Comparison of ENCODE assay signal across 13 cellular contexts in genomic region chr1:53943490-53944043, GRCh38. TPM values are rescaled to one million over a fixed set of nuclear protein-coding genes. Genes with fewer than 3 reads are reported as not detected.
DNase-seq lines count a peak whose midpoint lies in the region; ATAC-seq and TF ChIP-seq lines count a peak whose summit lies in the region.
"Had no signal": no experiment of that assay in that cellular context is flagged by ENCODE, and none has a peak within 500 bp of the region (broad histone marks: within the 10 kb centered on the region; RNA-seq: fewer than 3 reads in every experiment).

No MANE protein-coding gene starts in this region.

- no peak for TF ChIP-seq CTCF in chondrocyte (IDR thresholded peaks at IDR 0.05)

- POLR2A ChIA-PET in T-cell (lab: Charles Lee), result no interaction called here

- ATAC-seq in T-cell (replicated peaks in 1 of 4) (no peak), HG03135 (IDR thresholded peaks at IDR 0.05; ENCODE audit: unreplicated experiment) (no peak)
- ATAC-seq in stimulated activated naive B cell treated with anti-CD40 and anti-IgM and Interleukin-4, amounts not matched to agents 10 μg/mL and 1 μg/mL and 100 μg/mL, for 72 hours (replicated peaks), result no peak
- ATAC-seq: upper lobe of right lung had no signal

- peak overlapping the region; percentile 14 for H3K27ac Mint-ChIP-seq in activated naive CD4-positive, alpha-beta T cell treated with anti-CD3 and anti-CD28 coated beads, Interleukin-2, amount 50 U/mL, for 24 hours
- H3K27ac Mint-ChIP-seq in T-cell (no peak overlapping the region), chondrocyte (ENCODE audit: unreplicated experiment) (no peak overlapping the region)
- no peak overlapping the region for H3K27ac Mint-ChIP-seq in stimulated activated naive B cell treated with anti-CD40 and anti-IgM and Interleukin-4, amounts not matched to agents 10 μg/mL and 1 μg/mL and 100 μg/mL, for 72 hours

- no peaks in the 10 kb centered on the region for H3K9me3 Mint-ChIP-seq in activated naive CD4-positive, alpha-beta T cell treated with anti-CD3 and anti-CD28 coated beads, Interleukin-2, amount 50 U/mL, for 24 hours
- no peaks in the 10 kb centered on the region for H3K9me3 Mint-ChIP-seq in T-cell
- H3K9me3 Mint-ChIP-seq in chondrocyte (ENCODE audit: low read depth), result no peaks in the 10 kb centered on the region
- H3K9me3 Mint-ChIP-seq in stimulated activated naive B cell treated with anti-CD40 and anti-IgM and Interleukin-4, amounts not matched to agents 10 μg/mL and 1 μg/mL and 100 μg/mL, for 72 hours, result no peaks in the 10 kb centered on the region

- CTCF ChIA-PET in T-cell (lab: Charles Lee), result no interaction called here

- no peak for DNase-seq in activated naive CD4-positive, alpha-beta T cell (lab: John Stamatoyannopoulos, UW)
- DNase-seq in T-cell (no peak), chondrocyte (ENCODE audit: low spot score) (no peak), AML-193 (lab: John Stamatoyannopoulos, UW) (no peak), NCI-H526 (lab: John Stamatoyannopoulos, UW) (no peak)
- no peak for DNase-seq in stimulated activated naive B cell treated with anti-CD40 and anti-IgM and Interleukin-4, amounts not matched to agents 10 μg/mL and 1 μg/mL and 100 μg/mL, for 72 hours
- DNase-seq: adrenal gland, colonic mucosa, upper lobe of right lung had no signal

- no peaks in the 10 kb centered on the region for H3K27me3 Mint-ChIP-seq in activated naive CD4-positive, alpha-beta T cell treated with anti-CD3 and anti-CD28 coated beads, Interleukin-2, amount 50 U/mL, for 24 hours
- no peaks in the 10 kb centered on the region for H3K27me3 Mint-ChIP-seq in T-cell
- H3K27me3 Mint-ChIP-seq in chondrocyte (ENCODE audit: low read depth), result no peaks in the 10 kb centered on the region
- no peaks in the 10 kb centered on the region for H3K27me3 Mint-ChIP-seq in stimulated activated naive B cell treated with anti-CD40 and anti-IgM and Interleukin-4, amounts not matched to agents 10 μg/mL and 1 μg/mL and 100 μg/mL, for 72 hours

- H3K4me3 Mint-ChIP-seq in activated naive CD4-positive, alpha-beta T cell treated with anti-CD3 and anti-CD28 coated beads, Interleukin-2, amount 50 U/mL, for 24 hours, result peak overlapping the region; percentile 74
- H3K4me3 Mint-ChIP-seq in T-cell (peak overlapping the region; percentile 70 to 96 (median 96)), chondrocyte (ENCODE audit: unreplicated experiment) (peak overlapping the region; percentile 25)
- peak overlapping the region; percentile 29 to 35 for H3K4me3 Mint-ChIP-seq in stimulated activated naive B cell treated with anti-CD40 and anti-IgM and Interleukin-4, amounts not matched to agents 10 μg/mL and 1 μg/mL and 100 μg/mL, for 72 hours

- H3K4me1 Mint-ChIP-seq in activated naive CD4-positive, alpha-beta T cell treated with anti-CD3 and anti-CD28 coated beads, Interleukin-2, amount 50 U/mL, for 24 hours, result peaks cover 53% of the 10 kb centered on the region
- H3K4me1 Mint-ChIP-seq in T-cell (peaks cover 57 to 65% (median 57%) of the 10 kb centered on the region in 3 donors), chondrocyte (ENCODE audit: low read depth) (peaks cover 47% of the 10 kb centered on the region)
- H3K4me1 Mint-ChIP-seq in stimulated activated naive B cell treated with anti-CD40 and anti-IgM and Interleukin-4, amounts not matched to agents 10 μg/mL and 1 μg/mL and 100 μg/mL, for 72 hours, result peaks cover 26 to 43% of the 10 kb centered on the region in 2 donors

- peaks cover 2% of the 10 kb centered on the region for H3K36me3 Mint-ChIP-seq in activated naive CD4-positive, alpha-beta T cell treated with anti-CD3 and anti-CD28 coated beads, Interleukin-2, amount 50 U/mL, for 24 hours
- H3K36me3 Mint-ChIP-seq in T-cell (peaks cover 8% of the 10 kb centered on the region), chondrocyte (ENCODE audit: low read depth) (no peaks in the 10 kb centered on the region)
- peaks cover 11 to 16% of the 10 kb centered on the region in 2 donors for H3K36me3 Mint-ChIP-seq in stimulated activated naive B cell treated with anti-CD40 and anti-IgM and Interleukin-4, amounts not matched to agents 10 μg/mL and 1 μg/mL and 100 μg/mL, for 72 hours

RNA-seq across cellular contexts. Expression of gene IFT25, which starts 1.9 kb away (rescaled TPM):
- total RNA-seq in T-cell, result 10 to 100 TPM; 24.5 to 33.1 (median 31.2) TPM
- total RNA-seq in chondrocyte, result 20.4 to 33.7 TPM (median 20.6 TPM) in 3 replicates

RNA-seq across cellular contexts. Expression of gene LRRC42, which starts 2.6 kb away (rescaled TPM):
- total RNA-seq in T-cell (1 to 10 TPM; 6.3 to 8.8 (median 7.9) TPM), chondrocyte (32.0 to 42.2 TPM (median 37.6 TPM) in 3 replicates)

RNA-seq across cellular contexts. Expression of gene DIO1, which starts 49.6 kb away (rescaled TPM):
- total RNA-seq in T-cell (not detected), chondrocyte (not detected in 3 replicates)
- total RNA-seq: HT-29; T-helper 2 cell treated with Interferon-gamma antibody and Interleukin-4, amounts not matched to agents 100 ng/mL and 5 ng/mL, for 36 hours; upper lobe of right lung had no signal

RNA-seq across cellular contexts. Expression of gene YIPF1, which starts 54.0 kb away (rescaled TPM):
- 10 to 100 TPM; 11.5 to 17.2 (median 14.5) TPM for total RNA-seq in T-cell
- total RNA-seq in chondrocyte, result 17.2 to 18.4 TPM (median 18.1 TPM) in 3 replicates

Comparison
In these comparisons a context has a peak if more than half of its experiments do, and no peak if none do; other contexts are left out.
1. H3K4me3 Mint-ChIP-seq: peak in every context shown above with its lines; median percentile 96 in T-cell; 74 in activated naive CD4-positive, alpha-beta T cell treated with anti-CD3 and anti-CD28 coated beads, Interleukin-2, amount 50 U/mL, for 24 hours; 32 in stimulated activated naive B cell treated with anti-CD40 and anti-IgM and Interleukin-4, amounts not matched to agents 10 μg/mL and 1 μg/mL and 100 μg/mL, for 72 hours; 25 in chondrocyte.